Comparison of ENCODE assay signal across 8 cellular contexts in genomic region chr1:66752671-66753371, GRCh38. TPM values are rescaled to one million over a fixed set of nuclear protein-coding genes. Genes with fewer than 3 reads are reported as not detected.
DNase-seq lines count a peak whose midpoint lies in the region; ATAC-seq, FAIRE-seq and TF ChIP-seq lines count a peak whose summit lies in the region.

No MANE protein-coding gene starts in this region.

- no peaks in the 10 kb centered on the region for H3K36me3 ChIP-seq in cardiac muscle cell
- no peaks in the 10 kb centered on the region for H3K36me3 ChIP-seq in adrenal gland (replicated peaks in 1 of 2)

- no peaks in the 10 kb centered on the region for H3K27me3 ChIP-seq in cardiac muscle cell
- H3K27me3 ChIP-seq in adrenal gland: peaks cover 15% of the 10 kb centered on the region

- no peak overlapping the region for H3K27ac ChIP-seq in cardiac muscle cell
- H3K27ac ChIP-seq in adrenal gland: no peak overlapping the region

- DNase-seq in UCSD-AML1 (lab: John Stamatoyannopoulos, UW; ENCODE audit: unreplicated experiment) (peak; percentile 58), cardiac muscle cell (ENCODE audit: low read depth in 1 of 2, low spot score in 1 of 2) (no peak), retinal pigment epithelial cell (ENCODE audit: low read depth) (no peak), urothelium cell line (ENCODE audit: low spot score) (no peak), adrenal gland (no peak)

- intact Hi-C loops in adrenal gland (cut with DNase I): no loop called here

- ATAC-seq in GM19438 (IDR thresholded peaks at IDR 0.05; ENCODE audit: low read depth, unreplicated experiment): peak; percentile 24
- no peak for ATAC-seq in GM18868 (IDR thresholded peaks at IDR 0.05; ENCODE audit: unreplicated experiment)
- ATAC-seq in GM18867 (IDR thresholded peaks at IDR 0.05; ENCODE audit: unreplicated experiment): no peak

- H3K4me3 ChIP-seq in cardiac muscle cell (peak overlapping the region; percentile 28), retinal pigment epithelial cell (ENCODE audit: low read length) (peak overlapping the region; percentile 50), adrenal gland (peak overlapping the region in 1 of 4 donors; percentile 43)

- no peaks in the 10 kb centered on the region for H3K9me3 ChIP-seq in cardiac muscle cell (ENCODE audit: low read depth)
- no peaks in the 10 kb centered on the region for H3K9me3 ChIP-seq in adrenal gland (replicated peaks in 1 of 3)

- H3K4me1 ChIP-seq in cardiac muscle cell (ENCODE audit: low read depth): peaks cover 26% of the 10 kb centered on the region
- no peaks in the 10 kb centered on the region for H3K4me1 ChIP-seq in adrenal gland (replicated peaks in 1 of 2)

- TF ChIP-seq POLR2A in adrenal gland (IDR thresholded peaks at IDR 0.05): no peak

- no peak for FAIRE-seq in urothelium cell line (lab: Jason Lieb, UNC)

- WGBS in adrenal gland, 4 donors: 43 to 52% (median 49%) methylated on average over 15 to 18 of the region's 18 CpGs

- TF ChIP-seq CTCF in cardiac muscle cell (IDR thresholded peaks at IDR 0.05; ENCODE audit: low read depth, low read length) (no peak), retinal pigment epithelial cell (conservative IDR thresholded peaks at IDR 0.05; ENCODE audit: low read depth, low read length) (no peak), adrenal gland (IDR thresholded peaks at IDR 0.05) (no peak)

RNA-seq across cellular contexts. Expression of gene DYNLT5, which starts 0.6 kb away (rescaled TPM):
- total RNA-seq in cardiac muscle cell (13.2 and 28.6 TPM in 2 replicates), adrenal gland (1 to 10 TPM in 2 of 8 donors, under 1 TPM in 3, not detected in 3; 0.21 to 2.0 (median 0.50) TPM)
- polyA plus RNA-seq in cardiac muscle cell (5.3 and 16.9 TPM in 2 replicates), adrenal gland (under 1 TPM; 0.33 to 0.80 (median 0.40) TPM)

RNA-seq across cellular contexts. Expression of gene INSL5, which starts 48.3 kb away (rescaled TPM):
- total RNA-seq in cardiac muscle cell (0.67 TPM in 1 of 2 replicates, not detected in the other), adrenal gland (not detected)
- polyA plus RNA-seq in cardiac muscle cell (not detected in 2 replicates), adrenal gland (not detected)
